Comparison of ENCODE assay signal across 22 cellular contexts in the genomic region with DNA sequence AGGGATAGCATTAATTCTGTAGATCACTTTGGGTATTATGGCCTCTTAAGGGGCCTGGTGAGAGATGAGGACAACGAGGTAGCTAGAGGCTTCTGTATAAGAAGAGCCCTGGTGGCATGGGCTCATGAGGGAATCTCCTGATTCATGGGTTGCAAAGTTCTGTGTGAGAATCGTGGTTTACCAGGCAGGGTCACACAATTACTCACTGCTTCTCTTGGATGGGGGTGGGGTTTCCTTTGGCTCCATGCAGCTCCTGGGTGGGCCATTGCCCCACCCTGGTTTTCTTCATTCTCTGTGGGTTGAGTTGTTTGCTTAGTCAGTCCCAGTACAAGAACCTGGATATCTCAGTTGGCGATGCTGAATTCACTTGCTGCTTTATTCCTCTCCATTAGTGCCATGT. TPM values are rescaled to one million over a fixed set of nuclear protein-coding genes. Genes with fewer than 3 reads are reported as not detected.
DNase-seq lines count a peak whose midpoint lies in the region; ATAC-seq, FAIRE-seq and TF ChIP-seq lines count a peak whose summit lies in the region.
"Had no signal": no experiment of that assay in that cellular context is flagged by ENCODE, and none has a peak within 500 bp of the region (broad histone marks: within the 10 kb centered on the region; RNA-seq: fewer than 3 reads in every experiment).

No MANE protein-coding gene starts in this region.

- no peak for TF ChIP-seq CTCF in esophagus muscularis mucosa (IDR thresholded peaks at IDR 0.05)

- peaks cover 5% of the 10 kb centered on the region for H3K9me3 Mint-ChIP-seq in T-helper 2 cell treated with Interferon-gamma antibody and Interleukin-4, amounts not matched to agents 5 μg/mL and 100 μg/mL, for 36 hours
- H3K9me3 Mint-ChIP-seq: memory B cell had no signal

- peaks cover 51% of the 10 kb centered on the region for H3K27me3 Mint-ChIP-seq in T-helper 2 cell treated with Interferon-gamma antibody and Interleukin-4, amounts not matched to agents 5 μg/mL and 100 μg/mL, for 36 hours (ENCODE audit: low read depth)

- H3K27ac ChIP-seq in esophagus muscularis mucosa (replicated peaks in 1 of 4) = no peak overlapping the region
- H3K27ac ChIP-seq: dorsolateral prefrontal cortex, heart left ventricle, prostate gland, spleen, suprapubic skin had no signal

- ATAC-seq in HG03439 (IDR thresholded peaks at IDR 0.05; ENCODE audit: unreplicated experiment) = no peak
- ATAC-seq in GM21723 (IDR thresholded peaks at IDR 0.05; ENCODE audit: unreplicated experiment) = no peak
- ATAC-seq: heart left ventricle had no signal

- peak; percentile 39 for DNase-seq in stimulated activated CD4-positive, alpha-beta T cell treated with anti-CD3 and anti-CD28 coated beads, Interleukin-15, amount 100 ng/mL, for 24 hours
- DNase-seq in stimulated activated CD4-positive, alpha-beta T cell treated with anti-CD3 and anti-CD28 coated beads, Interleukin-12 subunit alpha, Interleukin-12 subunit beta, amount 100 ng/mL, for 4 hours = no peak
- peak; percentile 49 for DNase-seq in T-helper 2 cell treated with Interferon-gamma antibody and Interleukin-4, amounts not matched to agents 5 μg/mL and 100 μg/mL, for 36 hours (ENCODE audit: low spot score)
- peak; percentile 2 for DNase-seq in esophagus muscularis mucosa (ENCODE audit: extremely low spot score)
- no peak for DNase-seq in GM12892 (ENCODE audit: insufficient read length)
- DNase-seq: activated gamma-delta T cell treated with Interleukin-2 at 50 U/mL for 16 hours, Calu3, dorsolateral prefrontal cortex, H9, heart left ventricle, Kasumi-1, NCI-H1694 treated with DMSO at 0.1 percent for 48 hours, SHP77 treated with DMSO at 0.1 percent for 48 hours, spleen, T1000 had no signal

- FAIRE-seq in GM12892 (lab: Jason Lieb, UNC) = no peak
- FAIRE-seq: islet of Langerhans had no signal

- no peaks in the 10 kb centered on the region for H3K36me3 Mint-ChIP-seq in T-helper 2 cell treated with Interferon-gamma antibody and Interleukin-4, amounts not matched to agents 5 μg/mL and 100 μg/mL, for 36 hours (ENCODE audit: low read depth)
- H3K36me3 Mint-ChIP-seq: memory B cell had no signal

- H3K9me3 ChIP-seq in esophagus muscularis mucosa = peaks cover 0 to 4% (median 2%) of the 10 kb centered on the region in 4 donors
- H3K9me3 ChIP-seq: prostate gland, spleen, suprapubic skin had no signal

- peaks cover 15% of the 10 kb centered on the region for H3K4me1 Mint-ChIP-seq in T-helper 2 cell treated with Interferon-gamma antibody and Interleukin-4, amounts not matched to agents 5 μg/mL and 100 μg/mL, for 36 hours (ENCODE audit: low read depth)
- H3K4me1 Mint-ChIP-seq: H9, nephron had no signal

- TF ChIP-seq EP300 in esophagus muscularis mucosa (IDR thresholded peaks at IDR 0.05) = no peak

- no peak for TF ChIP-seq POLR2A in esophagus muscularis mucosa (IDR thresholded peaks at IDR 0.05; ENCODE audit: low read depth)
- no peak for TF ChIP-seq POLR2A in GM12892 (IDR thresholded peaks at IDR 0.05; ENCODE audit: low read depth, low read length)

- 86% methylated on average over 3 of the region's 3 CpGs for WGBS in esophagus muscularis mucosa

- no peaks in the 10 kb centered on the region for H3K36me3 ChIP-seq in esophagus muscularis mucosa
- H3K36me3 ChIP-seq: heart left ventricle, prostate gland, spleen, suprapubic skin had no signal

- intact Hi-C loops in esophagus muscularis mucosa (cut with DNase I) = no loop called here

- no peak overlapping the region for H3K4me3 ChIP-seq in esophagus muscularis mucosa
- H3K4me3 ChIP-seq: dorsolateral prefrontal cortex, heart left ventricle, prostate gland, spleen, suprapubic skin had no signal

- no peak overlapping the region for H3K27ac Mint-ChIP-seq in T-helper 2 cell treated with Interferon-gamma antibody and Interleukin-4, amounts not matched to agents 5 μg/mL and 100 μg/mL, for 36 hours
- H3K27ac Mint-ChIP-seq: H9, memory B cell, nephron had no signal

- peaks cover 0 to 13% (median 0%) of the 10 kb centered on the region in 4 donors for H3K27me3 ChIP-seq in esophagus muscularis mucosa
- H3K27me3 ChIP-seq: spleen, suprapubic skin had no signal

- H3K4me1 ChIP-seq in esophagus muscularis mucosa = no peaks in the 10 kb centered on the region
- H3K4me1 ChIP-seq: heart left ventricle, prostate gland, spleen, suprapubic skin had no signal

- H3K4me3 Mint-ChIP-seq in T-helper 2 cell treated with Interferon-gamma antibody and Interleukin-4, amounts not matched to agents 5 μg/mL and 100 μg/mL, for 36 hours = no peak overlapping the region
- H3K4me3 Mint-ChIP-seq: H9, memory B cell, nephron had no signal

RNA-seq across cellular contexts. Expression of a gene that starts 30.9 kb away (rescaled TPM):
- total RNA-seq in esophagus muscularis mucosa = under 1 TPM; 0.06 to 0.83 (median 0.25) TPM
- polyA plus RNA-seq in GM12892 (2012; ENCODE audit: missing spikeins) = not detected
- total RNA-seq: H9 had no signal

Comparison
In these comparisons a context has a peak if more than half of its experiments do, and no peak if none do; other contexts are left out.
1. DNase-seq: peak in stimulated activated CD4-positive, alpha-beta T cell treated with anti-CD3 and anti-CD28 coated beads, Interleukin-15, amount 100 ng/mL, for 24 hours (single experiment), T-helper 2 cell treated with Interferon-gamma antibody and Interleukin-4, amounts not matched to agents 5 μg/mL and 100 μg/mL, for 36 hours (single experiment) and esophagus muscularis mucosa (single experiment); none in stimulated activated CD4-positive, alpha-beta T cell treated with anti-CD3 and anti-CD28 coated beads, Interleukin-12 subunit alpha, Interleukin-12 subunit beta, amount 100 ng/mL, for 4 hours (single experiment) and GM12892 (single experiment).